Comparison of ENCODE assay signal across 1 cellular context in genomic region chr20:22581437-22582385, GRCh38.
TF ChIP-seq lines count a peak whose summit lies in the region.

No MANE protein-coding gene starts in this region.

TF ChIP-seq in H1, 55 proteins besides CTCF, POLR2A, EP300 and RAD21 (continued from another document):
- TF ChIP-seq TAF1 (IDR thresholded peaks at IDR 0.05; ENCODE audit: low read depth, low read length) (no peak), JUND (IDR thresholded peaks at IDR 0.05; ENCODE audit: low read length) (no peak), CHD7 (IDR thresholded peaks at IDR 0.05; ENCODE audit: insufficient replicate concordance, low read length) (no peak), YY1 (IDR thresholded peaks at IDR 0.05; ENCODE audit: low read depth, low read length) (no peak), HDAC2 (IDR thresholded peaks at IDR 0.05; ENCODE audit: borderline replicate concordance in 1 of 2, low read depth in 2 of 2, low read length in 2 of 2) (no peak), POU5F1 (IDR thresholded peaks at IDR 0.05; ENCODE audit: low read depth, low read length) (no peak), SP4 (IDR thresholded peaks at IDR 0.05; ENCODE audit: low read length) (no peak), BRCA1 (IDR thresholded peaks at IDR 0.05; ENCODE audit: low read depth, low read length) (no peak), NRF1 (IDR thresholded peaks at IDR 0.05; ENCODE audit: low read depth, low read length) (no peak), TEAD4 (IDR thresholded peaks at IDR 0.05; ENCODE audit: low read depth, low read length) (no peak), TCF12 (IDR thresholded peaks at IDR 0.05; ENCODE audit: low read depth, low read length) (0 out of 2 replicates have a peak, but pooled peaks have one; percentile 4), KDM4A (IDR thresholded peaks at IDR 0.05; ENCODE audit: low read depth, low read length, severe bottlenecking) (no peak), RXRA (IDR thresholded peaks at IDR 0.05; ENCODE audit: insufficient read depth, low read depth, low read length) (no peak), MAFK (IDR thresholded peaks at IDR 0.05; ENCODE audit: low read depth, low read length) (no peak), ATF3 (IDR thresholded peaks at IDR 0.05; ENCODE audit: insufficient read depth, low read depth, low read length) (no peak), KDM5A (IDR thresholded peaks at IDR 0.05; ENCODE audit: low read length) (no peak), RNF2 (IDR thresholded peaks at IDR 0.05; ENCODE audit: borderline replicate concordance, low read depth, low read length, missing control alignments, poor library complexity, severe bottlenecking) (peak; percentile 95), BCL11A (IDR thresholded peaks at IDR 0.05; ENCODE audit: low read depth in 2 of 2, low read length in 2 of 2) (no peak), CEBPB (IDR thresholded peaks at IDR 0.05; ENCODE audit: low read depth, low read length) (no peak), E2F6 (IDR thresholded peaks at IDR 0.05) (no peak), SIRT6 (IDR thresholded peaks at IDR 0.05; ENCODE audit: low read length) (no peak), ATF2 (IDR thresholded peaks at IDR 0.05; ENCODE audit: low read length) (no peak), JUN (IDR thresholded peaks at IDR 0.05; ENCODE audit: low read depth, low read length) (no peak), SIN3A (conservative IDR thresholded peaks at IDR 0.05 in 1 of 2, IDR thresholded peaks at IDR 0.05 in 1 of 2; ENCODE audit: low read depth in 1 of 2, low read length in 2 of 2) (no peak), SP1 (IDR thresholded peaks at IDR 0.05; ENCODE audit: low read depth, low read length) (no peak), EZH2 (IDR thresholded peaks at IDR 0.05; ENCODE audit: low read depth, low read length, severe bottlenecking) (peak; percentile 97), SUZ12 (IDR thresholded peaks at IDR 0.05; ENCODE audit: low read length) (peak; percentile 98), TBP (IDR thresholded peaks at IDR 0.05; ENCODE audit: low read depth, low read length) (no peak), EGR1 (IDR thresholded peaks at IDR 0.05; ENCODE audit: borderline replicate concordance, low read depth, low read length) (no peak), BACH1 (IDR thresholded peaks at IDR 0.05; ENCODE audit: low read length) (no peak)
